In genomic region chr1:77545970-77546369, GRCh38 we compare ENCODE assay signal across 1 cellular context.
TF ChIP-seq lines count a peak whose summit lies in the region.

No MANE protein-coding gene starts in this region.

TF ChIP-seq in K562, 482 proteins besides CTCF, POLR2A, EP300 and RAD21 (continued from another document):
- TF ChIP-seq ZNF407 (IDR thresholded peaks at IDR 0.05; ENCODE audit: low read depth), result no peak
